Comparison of ENCODE assay signal across 25 cellular contexts in genomic region chr22:38901111-38901641, GRCh38. TPM values are rescaled to one million over a fixed set of nuclear protein-coding genes. Genes with fewer than 3 reads are reported as not detected.
DNase-seq lines count a peak whose midpoint lies in the region; ATAC-seq and TF ChIP-seq lines count a peak whose summit lies in the region.
"Had no signal": no experiment of that assay in that cellular context is flagged by ENCODE, and none has a peak within 500 bp of the region (broad histone marks: within the 10 kb centered on the region; RNA-seq: fewer than 3 reads in every experiment).

No MANE protein-coding gene starts in this region.

- H3K4ac ChIP-seq in mesenchymal stem cell (ENCODE audit: low read depth in 1 of 2, low read length in 2 of 2) = no peak overlapping the region

- no peak overlapping the region for H4K91ac ChIP-seq in mesenchymal stem cell (ENCODE audit: low read length)

- H3K9me3 Mint-ChIP-seq in activated CD4-positive, alpha-beta memory T cell treated with anti-CD3 and anti-CD28 coated beads, Interleukin-2, amount 10 ng/mL, durations not matched to agents 7 days and 5 days = peaks cover 7% of the 10 kb centered on the region

- H3K14ac ChIP-seq in mesenchymal stem cell (ENCODE audit: low read length in 2 of 2) = no peak overlapping the region

- H3K79me2 ChIP-seq in OCI-LY7 (ENCODE audit: insufficient read depth, low read depth, low read length) = no peaks in the 10 kb centered on the region

- TF ChIP-seq CTCF in BE2C (IDR thresholded peaks at IDR 0.05; ENCODE audit: low read depth, low read length) (no peak), HL-60 (IDR thresholded peaks at IDR 0.05; ENCODE audit: insufficient read depth, low read length) (no peak), OCI-LY7 (conservative IDR thresholded peaks at IDR 0.05; ENCODE audit: low read length) (no peak)

- H3K4me2 ChIP-seq in OCI-LY7 (ENCODE audit: low read length) (peak overlapping the region; percentile 72), mesenchymal stem cell (ENCODE audit: low read length, poor library complexity, severe bottlenecking) (no peak overlapping the region)

- no peaks in the 10 kb centered on the region for H3K36me3 ChIP-seq in BE2C
- no peaks in the 10 kb centered on the region for H3K36me3 ChIP-seq in OCI-LY7 (ENCODE audit: insufficient read depth, low read length)
- no peaks in the 10 kb centered on the region for H3K36me3 ChIP-seq in mesenchymal stem cell (ENCODE audit: control insufficient read depth in 1 of 2, insufficient read depth in 2 of 2, low read depth in 1 of 2, low read length in 2 of 2)
- H3K36me3 ChIP-seq: left lung, right atrium auricular region, suprapubic skin, WERI-Rb-1 had no signal

- no TSS peak for BruUV-seq in OCI-LY7 (replicated peaks; lab: Mats Ljungman, UMichigan)

- peaks cover 30% of the 10 kb centered on the region for H3K27me3 Mint-ChIP-seq in activated CD4-positive, alpha-beta memory T cell treated with anti-CD3 and anti-CD28 coated beads, Interleukin-2, amount 10 ng/mL, durations not matched to agents 7 days and 5 days

- no peak overlapping the region for H3K4me3 Mint-ChIP-seq in activated CD4-positive, alpha-beta memory T cell treated with anti-CD3 and anti-CD28 coated beads, Interleukin-2, amount 10 ng/mL, durations not matched to agents 7 days and 5 days
- H3K4me3 Mint-ChIP-seq: activated CD4-positive, alpha-beta memory T cell treated with anti-CD3 and anti-CD28 coated beads for 36 hours; activated naive CD8-positive, alpha-beta T cell; activated T-helper 1 cell treated with anti-CD3 and anti-CD28 coated beads, Interleukin-12 subunit alpha, Interleukin-12 subunit beta, Interleukin-2, Interleukin-4 antibody, amounts not matched to agents 30 ng/mL and 10 ng/mL and 1 ng/mL, durations not matched to agents 14 hours and 24 hours and 36 hours; brain had no signal

- DNase-seq in BE2C (peak; percentile 40), HL-60 (ENCODE audit: low read depth in 1 of 2, low spot score in 1 of 2) (peak; percentile 10 to 72), OCI-LY7 (ENCODE audit: low spot score) (peak; percentile 38), mesenchymal stem cell (peak; percentile 35), nucleus accumbens (lab: John Stamatoyannopoulos, UW) (no peak), NCI-H2081 treated with DMSO at 0.1 percent for 48 hours (lab: John Stamatoyannopoulos, UW) (no peak)
- no peak for DNase-seq in activated CD4-positive, alpha-beta memory T cell treated with anti-CD3 and anti-CD28 coated beads, Interleukin-2, amount 10 ng/mL, durations not matched to agents 7 days and 5 days
- DNase-seq: activated CD4-positive, alpha-beta memory T cell treated with anti-CD3 and anti-CD28 coated beads for 36 hours; cortex of kidney; DMS53; left lung; NCI-H1436 treated with DMSO at 0.1 percent for 48 hours; NCI-H226; stimulated activated CD4-positive, alpha-beta T cell treated with anti-CD3 and anti-CD28 coated beads, Interleukin-12 subunit alpha, Interleukin-12 subunit beta, amount 100 ng/mL, for 4 hours; T-helper 1 cell; WERI-Rb-1 had no signal

- no peaks in the 10 kb centered on the region for H4K20me1 ChIP-seq in OCI-LY7 (ENCODE audit: insufficient read depth, low read length)

- H3K4me1 ChIP-seq in BE2C (no peaks in the 10 kb centered on the region), OCI-LY7 (ENCODE audit: insufficient read depth, low read length, poor library complexity, severe bottlenecking) (peaks cover 35% of the 10 kb centered on the region), mesenchymal stem cell (ENCODE audit: control insufficient read depth, insufficient read depth, low read depth, low read length) (no peaks in the 10 kb centered on the region)
- H3K4me1 ChIP-seq: left lung, right atrium auricular region, suprapubic skin had no signal

- peaks cover 9% of the 10 kb centered on the region for H3K4me1 Mint-ChIP-seq in activated CD4-positive, alpha-beta memory T cell treated with anti-CD3 and anti-CD28 coated beads, Interleukin-2, amount 10 ng/mL, durations not matched to agents 7 days and 5 days
- H3K4me1 Mint-ChIP-seq: brain had no signal

- no peaks in the 10 kb centered on the region for H3K79me1 ChIP-seq in mesenchymal stem cell (replicated peaks; ENCODE audit: low read length, poor library complexity, severe bottlenecking)

- no peak overlapping the region for H2BK15ac ChIP-seq in mesenchymal stem cell (ENCODE audit: low read depth, poor library complexity, severe bottlenecking)

- peak overlapping the region; percentile 20 for H3K27ac ChIP-seq in HL-60 (replicated peaks)
- peak overlapping the region; percentile 56 for H3K27ac ChIP-seq in OCI-LY7 (ENCODE audit: low read depth, low read length, poor library complexity, severe bottlenecking)
- no peak overlapping the region for H3K27ac ChIP-seq in mesenchymal stem cell (ENCODE audit: low read length, poor library complexity, severe bottlenecking)
- H3K27ac ChIP-seq: left lung, right atrium auricular region, suprapubic skin, WERI-Rb-1 had no signal

- WGBS in mesenchymal stem cell = 29% methylated on average over 4 of the region's 5 CpGs

- H3K18ac ChIP-seq in mesenchymal stem cell (ENCODE audit: low read depth in 1 of 2, low read length in 2 of 2) = no peak overlapping the region

- no peak overlapping the region for H2BK5ac ChIP-seq in mesenchymal stem cell (ENCODE audit: low read depth, low read length, poor library complexity, severe bottlenecking)

- no peaks in the 10 kb centered on the region for H3K9me2 ChIP-seq in OCI-LY7 (ENCODE audit: insufficient read depth, low read length)

- no peak overlapping the region for H3K9ac ChIP-seq in mesenchymal stem cell (ENCODE audit: low read length)

- intact Hi-C loops in OCI-LY7 (cut with micrococcal nuclease; ENCODE audit: unreplicated experiment) = loop anchor here (1.0 kb wide), 1 partner anchor 29 kb away; the partner anchor contains the start of gene CBX6

- H4K8ac ChIP-seq in mesenchymal stem cell (ENCODE audit: low read length) = peak overlapping the region; percentile 13

- H2BK12ac ChIP-seq in mesenchymal stem cell (ENCODE audit: low read length in 2 of 2) = no peak overlapping the region

- peaks cover 4% of the 10 kb centered on the region for H3K36me3 Mint-ChIP-seq in activated CD4-positive, alpha-beta memory T cell treated with anti-CD3 and anti-CD28 coated beads, Interleukin-2, amount 10 ng/mL, durations not matched to agents 7 days and 5 days (ENCODE audit: low read depth)
- H3K36me3 Mint-ChIP-seq: CD4-positive, alpha-beta memory T cell had no signal

- POLR2A ChIA-PET in OCI-LY7 (lab: Charles Lee) = interaction anchor here (0.5 to 1.2 kb wide), 5 partner anchors 13 to 1025 kb away, joined by 3 to 4 read pairs (median 3); no protein-coding TSS in a partner anchor
- POLR2A ChIA-PET in activated CD4-positive, alpha-beta memory T cell treated with anti-CD3 and anti-CD28 coated beads, Interleukin-2, amount 10 ng/mL, durations not matched to agents 7 days and 5 days (lab: Charles Lee) = no interaction called here

- CTCF ChIA-PET in OCI-LY7 (lab: Charles Lee; ENCODE audit: unreplicated experiment) = interaction anchor here (0.6 kb wide), 1 partner anchor 248 kb away, joined by 3 read pairs; no protein-coding TSS in a partner anchor
- CTCF ChIA-PET in activated CD4-positive, alpha-beta memory T cell treated with anti-CD3 and anti-CD28 coated beads, Interleukin-2, amount 10 ng/mL, durations not matched to agents 7 days and 5 days (lab: Charles Lee) = no interaction called here

- H3K4me3 ChIP-seq in BE2C (ENCODE audit: low read depth, low read length) (no peak overlapping the region), HL-60 (replicated peaks; ENCODE audit: insufficient read depth, low read length) (0 out of 2 replicates have a peak overlapping the region, but pooled peaks have one; percentile 3), OCI-LY7 (ENCODE audit: low read depth, low read length, poor library complexity, severe bottlenecking) (peak overlapping the region; percentile 18), mesenchymal stem cell (ENCODE audit: insufficient read depth in 1 of 2, low read depth in 1 of 2, low read length in 2 of 2) (no peak overlapping the region)
- H3K4me3 ChIP-seq: left lung, right atrium auricular region, suprapubic skin had no signal

- H2AK5ac ChIP-seq in mesenchymal stem cell (ENCODE audit: low read length, severe bottlenecking) = no peak overlapping the region

- H3K23ac ChIP-seq in mesenchymal stem cell (ENCODE audit: low read length in 2 of 2) = no peak overlapping the region

- H3K27me3 ChIP-seq in BE2C = peaks cover 16% of the 10 kb centered on the region; the same call in 1 of the 2 replicates
- H3K27me3 ChIP-seq in HL-60 (ENCODE audit: insufficient read depth, poor library complexity, severe bottlenecking) = no peaks in the 10 kb centered on the region
- no peaks in the 10 kb centered on the region for H3K27me3 ChIP-seq in mesenchymal stem cell (ENCODE audit: control insufficient read depth in 1 of 2, insufficient read depth in 1 of 2, low read length in 2 of 2)
- H3K27me3 ChIP-seq: left lung, right atrium auricular region, suprapubic skin had no signal

- H3K9me3 ChIP-seq in BE2C = no peaks in the 10 kb centered on the region; the same call in none of the 2 replicates
- H3K9me3 ChIP-seq in OCI-LY7 (ENCODE audit: low read length) = peaks cover 21% of the 10 kb centered on the region; the same call in 1 of the 2 replicates
- no peaks in the 10 kb centered on the region for H3K9me3 ChIP-seq in mesenchymal stem cell (ENCODE audit: control insufficient read depth, low read length)
- H3K9me3 ChIP-seq: left lung, right atrium auricular region, suprapubic skin had no signal

- no peak for ATAC-seq in GM19351 (IDR thresholded peaks at IDR 0.05; ENCODE audit: unreplicated experiment)
- ATAC-seq: left lung had no signal

- no peak overlapping the region for H3K27ac Mint-ChIP-seq in activated CD4-positive, alpha-beta memory T cell treated with anti-CD3 and anti-CD28 coated beads, Interleukin-2, amount 10 ng/mL, durations not matched to agents 7 days and 5 days
- H3K27ac Mint-ChIP-seq: activated CD4-positive, alpha-beta memory T cell treated with anti-CD3 and anti-CD28 coated beads for 36 hours; activated naive CD8-positive, alpha-beta T cell; activated T-helper 1 cell treated with anti-CD3 and anti-CD28 coated beads, Interleukin-12 subunit alpha, Interleukin-12 subunit beta, Interleukin-2, Interleukin-4 antibody, amounts not matched to agents 30 ng/mL and 10 ng/mL and 1 ng/mL, durations not matched to agents 14 hours and 24 hours and 36 hours; brain had no signal

- H2BK120ac ChIP-seq in mesenchymal stem cell (ENCODE audit: low read depth, low read length) = no peak overlapping the region

- H2AFZ ChIP-seq in OCI-LY7 (ENCODE audit: low read length) (peak overlapping the region; percentile 15; the same call in 1 of the 2 replicates), mesenchymal stem cell (ENCODE audit: low read depth, low read length) (no peak overlapping the region)

RNA-seq across cellular contexts. Expression of gene CBX6, which starts 29.2 kb away (rescaled TPM):
- 69.0 TPM for polyA plus RNA-seq in BE2C (2012; ENCODE audit: insufficient read depth, insufficient read length, low read depth)
- total RNA-seq in OCI-LY7 (2014; rRNA removed; shearing (Covaris generic)) = 41.9 and 45.2 TPM in 2 replicates
- 62.2 and 67.2 TPM in 2 replicates for total RNA-seq in OCI-LY7 (2022)
- 39.2 TPM for polyA plus RNA-seq in mesenchymal stem cell (2013, experiment 1 of 2)
- 38.5 TPM for polyA plus RNA-seq in mesenchymal stem cell (2013, experiment 2 of 2)
- total RNA-seq in activated CD4-positive, alpha-beta memory T cell treated with anti-CD3 and anti-CD28 coated beads, Interleukin-2, amount 10 ng/mL, durations not matched to agents 7 days and 5 days = 10 to 100 TPM; 76.5 TPM

RNA-seq across cellular contexts. Expression of gene APOBEC3A, which starts 56.2 kb away (rescaled TPM):
- polyA plus RNA-seq in BE2C (2012; ENCODE audit: insufficient read depth, insufficient read length, low read depth) = not detected
- total RNA-seq in OCI-LY7 (2014; rRNA removed; shearing (Covaris generic)) = not detected in 2 replicates
- total RNA-seq in OCI-LY7 (2022) = not detected in 2 replicates
- not detected for polyA plus RNA-seq in mesenchymal stem cell (2013, experiment 1 of 2)
- not detected for polyA plus RNA-seq in mesenchymal stem cell (2013, experiment 2 of 2)
- not detected for total RNA-seq in activated CD4-positive, alpha-beta memory T cell treated with anti-CD3 and anti-CD28 coated beads, Interleukin-2, amount 10 ng/mL, durations not matched to agents 7 days and 5 days
- total RNA-seq: activated T-helper 1 cell treated with anti-CD3 and anti-CD28 coated beads, Interleukin-12 subunit alpha, Interleukin-12 subunit beta, Interleukin-2, Interleukin-4 antibody, amounts not matched to agents 30 ng/mL and 10 ng/mL and 1 ng/mL, durations not matched to agents 14 hours and 24 hours and 36 hours; CD4-positive, alpha-beta memory T cell; HT-29; mucosa of gallbladder had no signal
- polyA plus RNA-seq: CD4-positive, alpha-beta memory T cell had no signal

RNA-seq across cellular contexts. Expression of gene NPTXR, which starts 57.3 kb away (rescaled TPM):
- 3.0 TPM for polyA plus RNA-seq in BE2C (2012; ENCODE audit: insufficient read depth, insufficient read length, low read depth)
- not detected in 2 replicates for total RNA-seq in OCI-LY7 (2014; rRNA removed; shearing (Covaris generic))
- total RNA-seq in OCI-LY7 (2022) = 0.08 and 0.11 TPM in 2 replicates
- polyA plus RNA-seq in mesenchymal stem cell (2013, experiment 1 of 2) = 1.9 TPM
- polyA plus RNA-seq in mesenchymal stem cell (2013, experiment 2 of 2) = 1.9 TPM
- total RNA-seq in activated CD4-positive, alpha-beta memory T cell treated with anti-CD3 and anti-CD28 coated beads, Interleukin-2, amount 10 ng/mL, durations not matched to agents 7 days and 5 days = 1 to 10 TPM in 1 of 2 experiments, under 1 TPM in 1; 0.91 to 1.3 TPM

Comparison
In these comparisons a context has a peak if more than half of its experiments do, and no peak if none do; other contexts are left out.
1. DNase-seq: peak in BE2C (single experiment), HL-60 (2 of 2), OCI-LY7 (single experiment) and mesenchymal stem cell (single experiment); none in nucleus accumbens (0 of 56), NCI-H2081 treated with DMSO at 0.1 percent for 48 hours (single experiment) and activated CD4-positive, alpha-beta memory T cell treated with anti-CD3 and anti-CD28 coated beads, Interleukin-2, amount 10 ng/mL, durations not matched to agents 7 days and 5 days (single experiment).
2. H3K4me3 ChIP-seq: peak in HL-60 (single experiment) and OCI-LY7 (single experiment); none in BE2C (single experiment) and mesenchymal stem cell (0 of 2).